Comparison of ENCODE assay signal across 11 cellular contexts in genomic region chr13:69579351-69579750, GRCh38.
A peak's percentile ranks its signal among the peaks of the same experiment; 100 is the strongest.
DNase-seq lines count a peak whose midpoint lies in the region; ATAC-seq and TF ChIP-seq lines count a peak whose summit lies in the region.
"Had no signal": no experiment of that assay in that cellular context is flagged by ENCODE, and none has a peak within 500 bp of the region (broad histone marks: within the 10 kb centered on the region; RNA-seq: fewer than 3 reads in every experiment).

No MANE protein-coding gene starts in this region.

- H3K27ac ChIP-seq in C4-2B = no peak overlapping the region
- H3K27ac ChIP-seq in HUES6 (ENCODE audit: low read depth, low read length) = peak overlapping the region; percentile 55; the same call in 1 of the 2 replicates
- H3K27ac ChIP-seq in PC-3 (ENCODE audit: low read length) = no peak overlapping the region
- no peak overlapping the region for H3K27ac ChIP-seq in substantia nigra (ENCODE audit: low read depth, low read length, poor library complexity, severe bottlenecking)
- no peak overlapping the region for H3K27ac ChIP-seq in suprapubic skin
- H3K27ac ChIP-seq: testis had no signal

- no peaks in the 10 kb centered on the region for H3K9me2 ChIP-seq in PC-3 (replicated peaks; ENCODE audit: low read length)

- DNase-seq in PC-3 (peak; percentile 7), kidney epithelial cell (ENCODE audit: low read depth) (no peak), substantia nigra (lab: John Stamatoyannopoulos, UW) (no peak), cerebellum (ENCODE audit: low spot score) (no peak), suprapubic skin (ENCODE audit: low spot score in 2 of 2) (no peak), SKM-1 (lab: John Stamatoyannopoulos, UW; ENCODE audit: unreplicated experiment) (no peak)
- DNase-seq: natural killer cell; stimulated activated CD4-positive, alpha-beta T cell treated with anti-CD3 and anti-CD28 coated beads, Interleukin-4, amount 100 ng/mL, for 1 hour; testis had no signal

- no peak for TF ChIP-seq POLR2A in suprapubic skin (IDR thresholded peaks at IDR 0.05)

- H3K9ac ChIP-seq in HUES6 (ENCODE audit: low read length) (no peak overlapping the region), PC-3 (ENCODE audit: low read length) (no peak overlapping the region)

- peaks cover 7% of the 10 kb centered on the region; the same call in 1 of the 2 replicates for H3K4me1 ChIP-seq in HUES6 (ENCODE audit: control insufficient read depth, insufficient read depth, low read length)
- H3K4me1 ChIP-seq in PC-3 (ENCODE audit: insufficient read depth, low read length) = no peaks in the 10 kb centered on the region
- H3K4me1 ChIP-seq in suprapubic skin = no peaks in the 10 kb centered on the region
- H3K4me1 ChIP-seq: testis had no signal

- H3F3A ChIP-seq in PC-3 (ENCODE audit: low read length, unreplicated experiment) = no peaks in the 10 kb centered on the region

- H3K4me2 ChIP-seq in PC-3 (ENCODE audit: low read length) = no peak overlapping the region

- H3K9me3 ChIP-seq in HUES6 (ENCODE audit: control insufficient read depth, insufficient read depth, low read depth, low read length) = 0 out of 2 replicates have a peak, but pooled peaks cover 2% of the 10 kb centered on the region
- no peaks in the 10 kb centered on the region for H3K9me3 ChIP-seq in PC-3 (ENCODE audit: low read length)
- peaks cover under 1% of the 10 kb centered on the region for H3K9me3 ChIP-seq in suprapubic skin
- H3K9me3 ChIP-seq: testis had no signal

- CTCF ChIA-PET in PC-3 (lab: Charles Lee) = no interaction called here

- intact Hi-C loops in PC-3 (cut with micrococcal nuclease) = loop anchor here (1.0 kb wide), 1 partner anchor 278 kb away; no protein-coding TSS in a partner anchor

- POLR2A ChIA-PET in PC-3 (lab: Charles Lee; ENCODE audit: unreplicated experiment) = no interaction called here

- ATAC-seq in PC-3 = peak; percentile 42; the same call in 1 of the 2 replicates
- ATAC-seq: natural killer cell had no signal

- H2AFZ ChIP-seq in PC-3 (ENCODE audit: low read length) = no peak overlapping the region

- BruUV-seq in PC-3 (replicated peaks; lab: Mats Ljungman, UMichigan) = no TSS peak

- H3K4me3 ChIP-seq in HUES6 (ENCODE audit: low read depth, low read length) (no peak overlapping the region), PC-3 (ENCODE audit: low read length) (no peak overlapping the region), kidney epithelial cell (ENCODE audit: low read depth, low read length) (no peak overlapping the region), suprapubic skin (no peak overlapping the region)
- H3K4me3 ChIP-seq: testis had no signal

- no peaks in the 10 kb centered on the region for H3K36me3 ChIP-seq in HUES6 (ENCODE audit: control insufficient read depth, insufficient read depth, low read length)
- H3K36me3 ChIP-seq in PC-3 (ENCODE audit: low read depth, low read length) = no peaks in the 10 kb centered on the region
- H3K36me3 ChIP-seq in kidney epithelial cell (ENCODE audit: control insufficient read depth, insufficient read depth, low read length) = no peaks in the 10 kb centered on the region
- H3K36me3 ChIP-seq in suprapubic skin = no peaks in the 10 kb centered on the region

- no peaks in the 10 kb centered on the region for H4K20me1 ChIP-seq in PC-3 (ENCODE audit: low read length)

- TF ChIP-seq CTCF in C4-2B (conservative IDR thresholded peaks at IDR 0.05) (peak; percentile 38), PC-3 (conservative IDR thresholded peaks at IDR 0.05; ENCODE audit: low read depth, low read length) (peak; percentile 41), kidney epithelial cell (IDR thresholded peaks at IDR 0.05; ENCODE audit: insufficient read depth, low read length, poor library complexity, severe bottlenecking) (peak; percentile 41), suprapubic skin (IDR thresholded peaks at IDR 0.05) (no peak)

- no peaks in the 10 kb centered on the region for H3K79me2 ChIP-seq in PC-3 (ENCODE audit: low read length)

- no peak for TF ChIP-seq EP300 in suprapubic skin (IDR thresholded peaks at IDR 0.05)

- H3K27me3 ChIP-seq in HUES6 (ENCODE audit: control insufficient read depth, insufficient read depth, low read length) (no peaks in the 10 kb centered on the region), PC-3 (ENCODE audit: low read length) (no peaks in the 10 kb centered on the region), kidney epithelial cell (ENCODE audit: control insufficient read depth, insufficient read depth, low read length) (no peaks in the 10 kb centered on the region), suprapubic skin (no peaks in the 10 kb centered on the region)
- H3K27me3 ChIP-seq: testis had no signal

Comparison
In these comparisons a context has a peak if more than half of its experiments do, and no peak if none do; other contexts are left out.
1. CTCF ChIP-seq: peak in C4-2B (single experiment), PC-3 (single experiment) and kidney epithelial cell (single experiment); none in suprapubic skin (0 of 2).